15 cellular contexts compared by ENCODE assay signal in the genomic region with DNA sequence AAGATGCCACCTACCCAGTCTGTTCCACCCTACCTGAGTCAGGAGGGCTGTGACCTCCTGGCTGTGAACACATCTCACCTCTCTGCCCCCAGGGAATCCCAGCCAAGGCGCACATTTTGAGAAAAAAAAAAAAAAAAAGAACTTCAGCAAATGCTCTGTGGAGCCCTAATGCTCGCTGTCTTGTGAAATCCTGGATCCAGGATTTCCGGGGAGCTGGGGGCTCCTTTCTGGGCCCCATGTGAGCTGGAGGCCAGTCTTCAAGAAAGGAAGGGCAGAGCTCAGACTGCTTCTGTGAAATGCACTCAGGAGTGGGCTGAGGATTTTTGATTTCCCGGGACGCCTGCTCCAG. TPM values are rescaled to one million over a fixed set of nuclear protein-coding genes. Genes with fewer than 3 reads are reported as not detected.
DNase-seq lines count a peak whose midpoint lies in the region; ATAC-seq and TF ChIP-seq lines count a peak whose summit lies in the region.
"Had no signal": no experiment of that assay in that cellular context is flagged by ENCODE, and none has a peak within 500 bp of the region (broad histone marks: within the 10 kb centered on the region; RNA-seq: fewer than 3 reads in every experiment).

No MANE protein-coding gene starts in this region.

- TF ChIP-seq CTCF in PC-9 (conservative IDR thresholded peaks at IDR 0.05) (no peak), lower lobe of right lung (IDR thresholded peaks at IDR 0.05) (no peak), suprapubic skin (IDR thresholded peaks at IDR 0.05) (no peak)

- H4K20me1 ChIP-seq in PC-9 (ENCODE audit: insufficient read depth) = no peaks in the 10 kb centered on the region

- CTCF ChIA-PET in PC-9 (lab: Charles Lee) = interaction anchor here (0.6 to 1.6 kb wide), 2 partner anchors 101 to 263 kb away, joined by 4 read pairs; no protein-coding TSS in a partner anchor

- POLR2A ChIA-PET in PC-9 (lab: Charles Lee; ENCODE audit: unreplicated experiment) = no interaction called here

- H3K79me2 ChIP-seq in PC-9 (ENCODE audit: low read depth) = no peaks in the 10 kb centered on the region

- DNase-seq in DMS79 (lab: John Stamatoyannopoulos, UW) = peak; percentile 32
- DNase-seq in DMS79 treated with DMSO at 0.1 percent for 48 hours (lab: John Stamatoyannopoulos, UW) = no peak
- peak in 1 of 2 experiments; percentile 39 for DNase-seq in PC-9
- DNase-seq in lower lobe of right lung = no peak
- DNase-seq in suprapubic skin (ENCODE audit: low spot score in 2 of 2) = no peak
- no peak for DNase-seq in NCI-H146 treated with DMSO at 0.1 percent for 48 hours (lab: John Stamatoyannopoulos, UW; ENCODE audit: unreplicated experiment)
- DNase-seq: 8988T; activated CD4-positive, alpha-beta T cell treated with anti-CD3 and anti-CD28 coated beads for 36 hours; HCEC 1CT; NCI-H446 treated with DMSO at 0.1 percent for 48 hours; thyroid gland had no signal

- H3K36me3 ChIP-seq in PC-9 (ENCODE audit: low read depth) = no peaks in the 10 kb centered on the region
- no peaks in the 10 kb centered on the region for H3K36me3 ChIP-seq in lower lobe of right lung
- H3K36me3 ChIP-seq in suprapubic skin = no peaks in the 10 kb centered on the region
- H3K36me3 ChIP-seq: thyroid gland had no signal

- H3K9me2 ChIP-seq in PC-9 (ENCODE audit: insufficient read depth) = no peaks in the 10 kb centered on the region

- TF ChIP-seq EP300 in suprapubic skin (IDR thresholded peaks at IDR 0.05) = no peak

- no peak for TF ChIP-seq POLR2A in suprapubic skin (IDR thresholded peaks at IDR 0.05)

- H3K27ac ChIP-seq in PC-9 (no peak overlapping the region), lower lobe of right lung (peak overlapping the region; percentile 84), suprapubic skin (peak overlapping the region; percentile 61)

- H3K4me2 ChIP-seq in PC-9 = peak overlapping the region; percentile 25; the same call in 1 of the 2 replicates

- WGBS in suprapubic skin = 37% methylated on average over 3 of the region's 5 CpGs

- no peak overlapping the region for H2AFZ ChIP-seq in PC-9

- H3F3A ChIP-seq in PC-9 (ENCODE audit: insufficient read depth, low read depth) = no peaks in the 10 kb centered on the region; the same call in 1 of the 2 replicates

- H3K4me1 ChIP-seq in PC-9 (replicated peaks; ENCODE audit: insufficient read depth) (peaks cover 26% of the 10 kb centered on the region), lower lobe of right lung (peaks cover 37% of the 10 kb centered on the region), suprapubic skin (peaks cover 37% of the 10 kb centered on the region)

- intact Hi-C loops in PC-9 (cut with micrococcal nuclease; ENCODE audit: unreplicated experiment) = no loop called here
- intact Hi-C loops in lower lobe of right lung (cut with DNase I) = no loop called here

- H3K9me3 ChIP-seq in PC-9 (ENCODE audit: insufficient read depth, low read depth) (no peaks in the 10 kb centered on the region), lower lobe of right lung (no peaks in the 10 kb centered on the region), suprapubic skin (no peaks in the 10 kb centered on the region)
- H3K9me3 ChIP-seq: thyroid gland had no signal

- no TSS peak for BruUV-seq in PC-9 (replicated peaks; lab: Mats Ljungman, UMichigan)

- H3K4me3 ChIP-seq in PC-9 = no peak overlapping the region
- no peak overlapping the region for H3K4me3 ChIP-seq in lower lobe of right lung
- no peak overlapping the region for H3K4me3 ChIP-seq in suprapubic skin
- H3K4me3 ChIP-seq: thyroid gland had no signal

- H3K27me3 ChIP-seq in PC-9 (ENCODE audit: insufficient read depth, low read depth) = no peaks in the 10 kb centered on the region
- no peaks in the 10 kb centered on the region for H3K27me3 ChIP-seq in lower lobe of right lung (ENCODE audit: low read depth)
- H3K27me3 ChIP-seq in suprapubic skin = no peaks in the 10 kb centered on the region
- H3K27me3 ChIP-seq: thyroid gland had no signal

- ATAC-seq in lower lobe of right lung (no peak), GM21367 (IDR thresholded peaks at IDR 0.05; ENCODE audit: unreplicated experiment) (no peak), GM18517 (IDR thresholded peaks at IDR 0.05; ENCODE audit: unreplicated experiment) (no peak)
- ATAC-seq: activated CD4-positive, alpha-beta T cell treated with anti-CD3 and anti-CD28 coated beads for 36 hours; stimulated activated memory B cell treated with anti-CD40 and anti-IgM and Interleukin-4, amounts not matched to agents 10 μg/mL and 1 μg/mL and 100 μg/mL, for 72 hours had no signal

RNA-seq across cellular contexts. Expression of a gene that starts 36.0 kb away (rescaled TPM):
- 82.5 and 137 TPM in 2 replicates for total RNA-seq in PC-9 (2021)
- 518 TPM for total RNA-seq in lower lobe of right lung
- total RNA-seq in suprapubic skin = 100 to 1,000 TPM in 3 of 4 donors, 10 to 100 TPM in 1; 91.6 to 187 (median 139) TPM
- total RNA-seq: activated CD4-positive, alpha-beta T cell treated with anti-CD3 and anti-CD28 coated beads for 36 hours; natural killer cell treated with Interleukin-12 subunit alpha and Interleukin-12 subunit beta and Interleukin-15 and Interleukin-18, amount 100 ng/mL, for 72 hours had no signal
